Comparison of ENCODE assay signal across 9 cellular contexts in the genomic region with DNA sequence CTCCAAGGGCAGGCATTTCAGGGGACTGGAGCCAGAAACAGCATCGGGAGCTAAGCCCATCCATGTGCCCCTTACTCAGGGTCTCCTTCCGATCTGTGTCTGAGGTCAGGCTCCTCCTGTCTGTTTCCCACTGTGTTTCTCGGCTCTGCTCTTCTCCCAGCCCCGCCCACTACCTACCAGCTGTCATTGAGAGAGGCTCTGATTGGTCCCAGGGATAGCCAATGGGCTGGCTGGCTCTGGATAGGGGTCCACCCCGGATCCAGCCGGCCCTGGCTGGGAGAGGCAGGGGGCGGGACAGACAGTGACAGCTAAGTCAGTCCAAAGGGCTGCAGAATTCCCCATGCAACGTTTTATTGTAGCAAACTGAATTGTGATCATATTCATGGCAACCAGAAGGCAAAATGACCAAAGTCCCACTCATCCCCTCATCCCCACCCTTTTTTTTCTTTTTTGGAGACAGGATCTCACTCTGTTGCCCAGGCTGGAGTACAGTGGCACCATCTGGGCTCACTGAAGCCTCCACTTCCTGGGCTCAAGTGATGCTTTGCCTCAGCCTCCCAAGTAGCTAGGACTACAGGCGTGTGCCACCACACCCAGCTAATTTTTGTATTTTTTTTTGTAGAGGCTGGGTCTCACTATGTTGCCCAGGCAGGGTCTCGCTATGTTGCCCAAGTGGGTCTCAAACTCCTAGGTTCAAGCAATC.
DNase-seq lines count a peak whose midpoint lies in the region; ATAC-seq, FAIRE-seq and TF ChIP-seq lines count a peak whose summit lies in the region.
"Had no signal": no experiment of that assay in that cellular context is flagged by ENCODE, and none has a peak within 500 bp of the region (broad histone marks: within the 10 kb centered on the region; RNA-seq: fewer than 3 reads in every experiment).

No MANE protein-coding gene starts in this region.

- H3K27me3 ChIP-seq in GM12878 (replicated peaks in 1 of 2; ENCODE audit: control insufficient read depth in 2 of 2, insufficient read depth in 2 of 2, low read length in 1 of 2): no peaks in the 10 kb centered on the region

- 84% methylated on average over 10 of the region's 10 CpGs for WGBS in GM12878 (ENCODE audit: insufficient coverage, insufficient replicate concordance, low lambda C conversion rate, missing lambda C conversion rate)

- no peak overlapping the region for H2AFZ ChIP-seq in GM12878 (ENCODE audit: control insufficient read depth, low read depth, low read length)

- CTCF ChIA-PET in GM12878 (lab: Yijun Ruan, JAX): interaction anchor here (1.7 kb wide), 1 partner anchor 159 kb away, joined by 6 read pairs; no protein-coding TSS in a partner anchor

- no peaks in the 10 kb centered on the region for H3K9me3 ChIP-seq in GM12878 (replicated peaks; ENCODE audit: control insufficient read depth, insufficient read depth, low read length)

- TF ChIP-seq RAD21 in GM12878 (IDR thresholded peaks at IDR 0.05; ENCODE audit: insufficient read depth, low read depth, low read length): no peak

- intact Hi-C loops in GM12878 (cut with micrococcal nuclease; ENCODE audit: unreplicated experiment) (loop anchor here (10.0 kb wide), 1 partner anchor 61 kb away; no protein-coding TSS in a partner anchor), left colon (cut with DNase I, micrococcal nuclease) (no loop called here)

- in situ Hi-C loops in GM12878 (cut with MboI): no loop called here

- no peak for TF ChIP-seq POLR2A in GM12878 (IDR thresholded peaks at IDR 0.05; ENCODE audit: low read depth, low read length)

- POLR2A ChIA-PET in GM12878 (lab: Charles Lee): no interaction called here

- H3K36me3 ChIP-seq in GM12878 (ENCODE audit: control insufficient read depth in 2 of 2, insufficient read depth in 2 of 2, low read length in 1 of 2): peaks cover 13 to 18% of the 10 kb centered on the region in 2 experiments; a peak in 3 of 4 replicates

- TF ChIP-seq CTCF in GM12878 (IDR thresholded peaks at IDR 0.05 in 2 of 3, conservative IDR thresholded peaks at IDR 0.05 in 1 of 3; ENCODE audit: control insufficient read depth in 2 of 3, extremely low read depth in 1 of 3, insufficient read depth in 1 of 3, low read depth in 3 of 3, low read length in 3 of 3): no peak

- RAD21 ChIA-PET in GM12878 (lab: Charles Lee; ENCODE audit: unreplicated experiment): no interaction called here

- no peak overlapping the region for H3K27ac ChIP-seq in GM12878 (ENCODE audit: control insufficient read depth, insufficient read depth)

- no TSS peak for BruUV-seq in GM12878 (replicated peaks; lab: Mats Ljungman, UMichigan)

- no peak for TF ChIP-seq EP300 in GM12878 (IDR thresholded peaks at IDR 0.05; ENCODE audit: borderline replicate concordance in 1 of 2, control insufficient read depth in 1 of 2, low read depth in 2 of 2, low read length in 2 of 2)

- SMC1A ChIA-PET in GM12878 (lab: Charles Lee; ENCODE audit: uncharacterized antibody, unreplicated experiment): interaction anchor here (0.5 to 1.4 kb wide), 2 partner anchors 90 to 132 kb away, joined by 3 to 6 read pairs; no protein-coding TSS in a partner anchor

- DNase-seq in COR-L47 (lab: John Stamatoyannopoulos, UW) (peak; percentile 79), NCI-H1694 (lab: John Stamatoyannopoulos, UW) (peak; percentile 70), GM12878 (ENCODE audit: low read depth, low spot score) (no peak), left colon (peak; percentile 83 to 84)
- no peak for DNase-seq in activated CD4-positive, CD25-positive, alpha-beta regulatory T cell treated with anti-CD3 and anti-CD28 coated beads, Interleukin-2, amount 50 U/mL, for 72 hours
- DNase-seq in activated CD4-positive, alpha-beta T cell treated with anti-CD3 and anti-CD28 coated beads for 48 hours: no peak

- H3K4me2 ChIP-seq in GM12878 (ENCODE audit: control insufficient read depth, insufficient read depth): no peak overlapping the region

- FAIRE-seq in GM12878 (lab: Jason Lieb, UNC): no peak
- FAIRE-seq: GM18507 had no signal

- H3K4me3 ChIP-seq in GM12878: no peak overlapping the region

- H4K20me1 ChIP-seq in GM12878 (ENCODE audit: control insufficient read depth, insufficient read depth): no peaks in the 10 kb centered on the region

- H3K79me2 ChIP-seq in GM12878 (ENCODE audit: control insufficient read depth, insufficient read depth, low read length): no peaks in the 10 kb centered on the region

- H3K9ac ChIP-seq in GM12878 (ENCODE audit: control insufficient read depth, insufficient read depth, low read length): no peak overlapping the region

- ATAC-seq in GM12878 (peak; percentile 91), left colon (peak; percentile 98), HG03342 (IDR thresholded peaks at IDR 0.05; ENCODE audit: unreplicated experiment) (no peak), HG02981 (IDR thresholded peaks at IDR 0.05; ENCODE audit: unreplicated experiment) (no peak)

- H3K4me1 ChIP-seq in GM12878 (ENCODE audit: control insufficient read depth, insufficient read depth, low read length): no peaks in the 10 kb centered on the region

TF ChIP-seq in GM12878, 131 proteins besides CTCF, POLR2A, EP300 and RAD21 (continues in another document):
- TF ChIP-seq, protein P1, sequence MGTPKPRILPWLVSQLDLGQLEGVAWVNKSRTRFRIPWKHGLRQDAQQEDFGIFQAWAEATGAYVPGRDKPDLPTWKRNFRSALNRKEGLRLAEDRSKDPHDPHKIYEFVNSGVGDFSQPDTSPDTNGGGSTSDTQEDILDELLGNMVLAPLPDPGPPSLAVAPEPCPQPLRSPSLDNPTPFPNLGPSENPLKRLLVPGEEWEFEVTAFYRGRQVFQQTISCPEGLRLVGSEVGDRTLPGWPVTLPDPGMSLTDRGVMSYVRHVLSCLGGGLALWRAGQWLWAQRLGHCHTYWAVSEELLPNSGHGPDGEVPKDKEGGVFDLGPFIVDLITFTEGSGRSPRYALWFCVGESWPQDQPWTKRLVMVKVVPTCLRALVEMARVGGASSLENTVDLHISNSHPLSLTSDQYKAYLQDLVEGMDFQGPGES (IDR thresholded peaks at IDR 0.05): no peak
- TF ChIP-seq POLR2AphosphoS5 (IDR thresholded peaks at IDR 0.05; ENCODE audit: low read length): no peak
- TF ChIP-seq, protein P2, sequence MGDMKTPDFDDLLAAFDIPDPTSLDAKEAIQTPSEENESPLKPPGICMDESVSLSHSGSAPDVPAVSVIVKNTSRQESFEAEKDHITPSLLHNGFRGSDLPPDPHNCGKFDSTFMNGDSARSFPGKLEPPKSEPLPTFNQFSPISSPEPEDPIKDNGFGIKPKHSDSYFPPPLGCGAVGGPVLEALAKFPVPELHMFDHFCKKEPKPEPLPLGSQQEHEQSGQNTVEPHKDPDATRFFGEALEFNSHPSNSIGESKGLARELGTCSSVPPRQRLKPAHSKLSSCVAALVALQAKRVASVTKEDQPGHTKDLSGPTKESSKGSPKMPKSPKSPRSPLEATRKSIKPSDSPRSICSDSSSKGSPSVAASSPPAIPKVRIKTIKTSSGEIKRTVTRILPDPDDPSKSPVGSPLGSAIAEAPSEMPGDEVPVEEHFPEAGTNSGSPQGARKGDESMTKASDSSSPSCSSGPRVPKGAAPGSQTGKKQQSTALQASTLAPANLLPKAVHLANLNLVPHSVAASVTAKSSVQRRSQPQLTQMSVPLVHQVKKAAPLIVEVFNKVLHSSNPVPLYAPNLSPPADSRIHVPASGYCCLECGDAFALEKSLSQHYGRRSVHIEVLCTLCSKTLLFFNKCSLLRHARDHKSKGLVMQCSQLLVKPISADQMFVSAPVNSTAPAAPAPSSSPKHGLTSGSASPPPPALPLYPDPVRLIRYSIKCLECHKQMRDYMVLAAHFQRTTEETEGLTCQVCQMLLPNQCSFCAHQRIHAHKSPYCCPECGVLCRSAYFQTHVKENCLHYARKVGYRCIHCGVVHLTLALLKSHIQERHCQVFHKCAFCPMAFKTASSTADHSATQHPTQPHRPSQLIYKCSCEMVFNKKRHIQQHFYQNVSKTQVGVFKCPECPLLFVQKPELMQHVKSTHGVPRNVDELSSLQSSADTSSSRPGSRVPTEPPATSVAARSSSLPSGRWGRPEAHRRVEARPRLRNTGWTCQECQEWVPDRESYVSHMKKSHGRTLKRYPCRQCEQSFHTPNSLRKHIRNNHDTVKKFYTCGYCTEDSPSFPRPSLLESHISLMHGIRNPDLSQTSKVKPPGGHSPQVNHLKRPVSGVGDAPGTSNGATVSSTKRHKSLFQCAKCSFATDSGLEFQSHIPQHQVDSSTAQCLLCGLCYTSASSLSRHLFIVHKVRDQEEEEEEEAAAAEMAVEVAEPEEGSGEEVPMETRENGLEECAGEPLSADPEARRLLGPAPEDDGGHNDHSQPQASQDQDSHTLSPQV (IDR thresholded peaks at IDR 0.05): no peak
- TF ChIP-seq RB1 (IDR thresholded peaks at IDR 0.05; ENCODE audit: borderline replicate concordance): no peak
- TF ChIP-seq, protein P3, sequence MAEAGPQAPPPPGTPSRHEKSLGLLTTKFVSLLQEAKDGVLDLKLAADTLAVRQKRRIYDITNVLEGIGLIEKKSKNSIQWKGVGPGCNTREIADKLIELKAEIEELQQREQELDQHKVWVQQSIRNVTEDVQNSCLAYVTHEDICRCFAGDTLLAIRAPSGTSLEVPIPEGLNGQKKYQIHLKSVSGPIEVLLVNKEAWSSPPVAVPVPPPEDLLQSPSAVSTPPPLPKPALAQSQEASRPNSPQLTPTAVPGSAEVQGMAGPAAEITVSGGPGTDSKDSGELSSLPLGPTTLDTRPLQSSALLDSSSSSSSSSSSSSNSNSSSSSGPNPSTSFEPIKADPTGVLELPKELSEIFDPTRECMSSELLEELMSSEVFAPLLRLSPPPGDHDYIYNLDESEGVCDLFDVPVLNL (IDR thresholded peaks at IDR 0.05; ENCODE audit: low read depth, low read length): no peak
- no peak for TF ChIP-seq RELA (IDR thresholded peaks at IDR 0.05; ENCODE audit: borderline replicate concordance, partially characterized antibody)
- TF ChIP-seq ESRRA (IDR thresholded peaks at IDR 0.05; ENCODE audit: low read length): no peak
- TF ChIP-seq, protein P4, sequence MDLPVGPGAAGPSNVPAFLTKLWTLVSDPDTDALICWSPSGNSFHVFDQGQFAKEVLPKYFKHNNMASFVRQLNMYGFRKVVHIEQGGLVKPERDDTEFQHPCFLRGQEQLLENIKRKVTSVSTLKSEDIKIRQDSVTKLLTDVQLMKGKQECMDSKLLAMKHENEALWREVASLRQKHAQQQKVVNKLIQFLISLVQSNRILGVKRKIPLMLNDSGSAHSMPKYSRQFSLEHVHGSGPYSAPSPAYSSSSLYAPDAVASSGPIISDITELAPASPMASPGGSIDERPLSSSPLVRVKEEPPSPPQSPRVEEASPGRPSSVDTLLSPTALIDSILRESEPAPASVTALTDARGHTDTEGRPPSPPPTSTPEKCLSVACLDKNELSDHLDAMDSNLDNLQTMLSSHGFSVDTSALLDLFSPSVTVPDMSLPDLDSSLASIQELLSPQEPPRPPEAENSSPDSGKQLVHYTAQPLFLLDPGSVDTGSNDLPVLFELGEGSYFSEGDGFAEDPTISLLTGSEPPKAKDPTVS (IDR thresholded peaks at IDR 0.05; ENCODE audit: low read depth, low read length): no peak

Comparison
In these comparisons a context has a peak if more than half of its experiments do, and no peak if none do; other contexts are left out.
1. DNase-seq: peak in COR-L47 (single experiment), NCI-H1694 (single experiment) and left colon (2 of 2); none in GM12878 (single experiment), activated CD4-positive, CD25-positive, alpha-beta regulatory T cell treated with anti-CD3 and anti-CD28 coated beads, Interleukin-2, amount 50 U/mL, for 72 hours (single experiment) and activated CD4-positive, alpha-beta T cell treated with anti-CD3 and anti-CD28 coated beads for 48 hours (single experiment).
2. ATAC-seq: peak in GM12878 (single experiment) and left colon (single experiment); none in HG03342 (single experiment) and HG02981 (single experiment).